Comparison of ENCODE assay signal across 25 cellular contexts in genomic region chr6:111195656-111196055, GRCh38.
"Had no signal": no experiment of that assay in that cellular context is flagged by ENCODE, and none has a peak within 500 bp of the region (broad histone marks: within the 10 kb centered on the region; RNA-seq: fewer than 3 reads in every experiment).

No MANE protein-coding gene starts in this region.

- H3K9me3 ChIP-seq: ovary, psoas muscle, sigmoid colon, thoracic aorta, upper lobe of left lung had no signal

- H3K4me1 ChIP-seq: left lung, sigmoid colon, tibial nerve, upper lobe of left lung had no signal

- H3K4me3 ChIP-seq: left lung, ovary, psoas muscle, sigmoid colon, spleen, thoracic aorta, tibial nerve, upper lobe of left lung had no signal

- ATAC-seq: effector memory CD8-positive, alpha-beta T cell; left lung; naive thymus-derived CD8-positive, alpha-beta T cell; psoas muscle; right cardiac atrium; stimulated activated memory B cell treated with anti-CD40 and anti-IgM and Interleukin-4, amounts not matched to agents 10 μg/mL and 1 μg/mL and 100 μg/mL, for 72 hours; stimulated activated naive CD8-positive, alpha-beta T cell treated with anti-CD3 and anti-CD28 coated beads, Interleukin-15, Interleukin-2, amounts not matched to agents 100 U/mL and 50 U/mL, for 24 hours had no signal

- H3K36me3 ChIP-seq: left lung, ovary, sigmoid colon, spleen, thoracic aorta, tibial nerve, upper lobe of left lung had no signal

- DNase-seq: cortex of kidney; effector memory CD8-positive, alpha-beta T cell; head of caudate nucleus; kidney; left lung; mesenchymal stem cell; midbrain; naive thymus-derived CD8-positive, alpha-beta T cell; nephron progenitor cell; occipital lobe; ovary; posterior cingulate gyrus; psoas muscle; right cardiac atrium; sigmoid colon; spleen; stimulated activated CD4-positive, alpha-beta T cell treated with anti-CD3 and anti-CD28 coated beads, Interleukin-4, amount 100 ng/mL, for 4 hours; stimulated activated naive CD8-positive, alpha-beta T cell treated with anti-CD3 and anti-CD28 coated beads, Interleukin-15, Interleukin-2, amounts not matched to agents 100 U/mL and 50 U/mL, for 24 hours; upper lobe of left lung had no signal

- FAIRE-seq: endometrium, frontal cortex, kidney, urothelium cell line had no signal

- H3K27ac ChIP-seq: left lung, ovary, psoas muscle, sigmoid colon, spleen, thoracic aorta, tibial nerve, upper lobe of left lung had no signal

- H3K27me3 ChIP-seq: left lung, ovary, sigmoid colon, spleen, tibial nerve, upper lobe of left lung had no signal
